11 cellular contexts compared by ENCODE assay signal in genomic region chr18:61975526-61976326, GRCh38.
DNase-seq lines count a peak whose midpoint lies in the region; ATAC-seq and TF ChIP-seq lines count a peak whose summit lies in the region.
"Had no signal": no experiment of that assay in that cellular context is flagged by ENCODE, and none has a peak within 500 bp of the region (broad histone marks: within the 10 kb centered on the region; RNA-seq: fewer than 3 reads in every experiment).

No MANE protein-coding gene starts in this region.

- intact Hi-C loops in activated naive CD4-positive, alpha-beta T cell treated with anti-CD3 and anti-CD28 coated beads for 36 hours (cut with micrococcal nuclease) = loop anchor here (1.0 to 10.0 kb wide), 6 partner anchors 23 to 739 kb away; partner anchors contain the start of gene PHLPP1
- intact Hi-C loops in natural killer cell (cut with micrococcal nuclease) = no loop called here
- intact Hi-C loops in transverse colon (cut with DNase I; ENCODE audit: low total_unique reads) = no loop called here

- 80% methylated on average over 8 to 9 of the region's 9 CpGs for WGBS in transverse colon (ENCODE audit: low coverage in 1 of 2), 2 donors

- CTCF ChIA-PET in activated naive CD4-positive, alpha-beta T cell treated with anti-CD3 and anti-CD28 coated beads for 36 hours (lab: Charles Lee) = no interaction called here

- peaks cover 23% of the 10 kb centered on the region for H3K4me1 Mint-ChIP-seq in activated naive CD4-positive, alpha-beta T cell treated with anti-CD3 and anti-CD28 coated beads for 36 hours (ENCODE audit: low read depth)
- peaks cover 17% of the 10 kb centered on the region for H3K4me1 Mint-ChIP-seq in T-helper 1 cell treated with Interleukin-12 subunit alpha and Interleukin-12 subunit beta and Interleukin-4 antibody, amounts not matched to agents 30 μg/mL and 1 μg/mL, for 36 hours (ENCODE audit: low read depth)
- peaks cover 12 to 34% of the 10 kb centered on the region in 2 donors for H3K4me1 Mint-ChIP-seq in natural killer cell

- peak; percentile 60 for DNase-seq in activated naive CD4-positive, alpha-beta T cell treated with anti-CD3 and anti-CD28 coated beads for 36 hours
- DNase-seq in activated naive CD4-positive, alpha-beta T cell treated with anti-CD3 and anti-CD28 coated beads, Interleukin-2, amount 50 U/mL, for 16 hours = no peak
- no peak for DNase-seq in natural killer cell
- no peak for DNase-seq in transverse colon
- no peak for DNase-seq in caudate nucleus (lab: John Stamatoyannopoulos, UW)
- DNase-seq: NCI-H446, nephron progenitor cell, testis had no signal

- no peaks in the 10 kb centered on the region for H3K27me3 ChIP-seq in transverse colon
- H3K27me3 ChIP-seq: testis had no signal

- H3K9me3 Mint-ChIP-seq in activated naive CD4-positive, alpha-beta T cell treated with anti-CD3 and anti-CD28 coated beads for 36 hours = no peaks in the 10 kb centered on the region
- no peaks in the 10 kb centered on the region for H3K9me3 Mint-ChIP-seq in T-helper 1 cell treated with Interleukin-12 subunit alpha and Interleukin-12 subunit beta and Interleukin-4 antibody, amounts not matched to agents 30 μg/mL and 1 μg/mL, for 36 hours
- no peaks in the 10 kb centered on the region for H3K9me3 Mint-ChIP-seq in natural killer cell
- H3K9me3 Mint-ChIP-seq: nephron progenitor cell had no signal

- TF ChIP-seq EP300 in transverse colon (IDR thresholded peaks at IDR 0.05; ENCODE audit: low read depth) = no peak

- TF ChIP-seq CTCF in natural killer cell (IDR thresholded peaks at IDR 0.05) = no peak
- no peak for TF ChIP-seq CTCF in transverse colon (IDR thresholded peaks at IDR 0.05)

- H3K36me3 ChIP-seq in transverse colon = no peaks in the 10 kb centered on the region

- peak overlapping the region; percentile 52 for H3K27ac Mint-ChIP-seq in activated naive CD4-positive, alpha-beta T cell treated with anti-CD3 and anti-CD28 coated beads for 36 hours
- peak overlapping the region; percentile 52 for H3K27ac Mint-ChIP-seq in T-helper 1 cell treated with Interleukin-12 subunit alpha and Interleukin-12 subunit beta and Interleukin-4 antibody, amounts not matched to agents 30 μg/mL and 1 μg/mL, for 36 hours
- peak overlapping the region; percentile 63 to 80 for H3K27ac Mint-ChIP-seq in natural killer cell
- H3K27ac Mint-ChIP-seq: nephron progenitor cell had no signal

- ATAC-seq in HG02678 (IDR thresholded peaks at IDR 0.05; ENCODE audit: unreplicated experiment) (peak; percentile 54), natural killer cell (peak; percentile 69 to 82 (median 77)), GM21737 (IDR thresholded peaks at IDR 0.05; ENCODE audit: unreplicated experiment) (no peak)

- H3K4me1 ChIP-seq in transverse colon = no peaks in the 10 kb centered on the region
- H3K4me1 ChIP-seq: testis had no signal

- H3K36me3 Mint-ChIP-seq in activated naive CD4-positive, alpha-beta T cell treated with anti-CD3 and anti-CD28 coated beads for 36 hours (ENCODE audit: low read depth) = no peaks in the 10 kb centered on the region
- no peaks in the 10 kb centered on the region for H3K36me3 Mint-ChIP-seq in T-helper 1 cell treated with Interleukin-12 subunit alpha and Interleukin-12 subunit beta and Interleukin-4 antibody, amounts not matched to agents 30 μg/mL and 1 μg/mL, for 36 hours (ENCODE audit: low read depth)
- H3K36me3 Mint-ChIP-seq in natural killer cell = no peaks in the 10 kb centered on the region

- TF ChIP-seq POLR2A in transverse colon (IDR thresholded peaks at IDR 0.05) = no peak

- H3K9me3 ChIP-seq in transverse colon = no peaks in the 10 kb centered on the region
- H3K9me3 ChIP-seq: testis had no signal

- no peak overlapping the region for H3K4me3 ChIP-seq in transverse colon
- H3K4me3 ChIP-seq: testis had no signal

- in situ Hi-C loops in transverse colon (cut with MboI; ENCODE audit: low pct_ligation_motif_present in 1 of 4, low pct_unique_long_range_greater_than_20kb in 1 of 4, low sequenced_read_pairs in 3 of 4) = no loop called here

- H3K27ac ChIP-seq in transverse colon = no peak overlapping the region
- H3K27ac ChIP-seq in caudate nucleus (ENCODE audit: low read depth, low read length) = no peak overlapping the region
- H3K27ac ChIP-seq: testis had no signal

- H3K4me3 Mint-ChIP-seq in activated naive CD4-positive, alpha-beta T cell treated with anti-CD3 and anti-CD28 coated beads for 36 hours = no peak overlapping the region
- no peak overlapping the region for H3K4me3 Mint-ChIP-seq in T-helper 1 cell treated with Interleukin-12 subunit alpha and Interleukin-12 subunit beta and Interleukin-4 antibody, amounts not matched to agents 30 μg/mL and 1 μg/mL, for 36 hours
- no peak overlapping the region for H3K4me3 Mint-ChIP-seq in natural killer cell
- H3K4me3 Mint-ChIP-seq: nephron progenitor cell had no signal

- no peaks in the 10 kb centered on the region for H3K27me3 Mint-ChIP-seq in activated naive CD4-positive, alpha-beta T cell treated with anti-CD3 and anti-CD28 coated beads for 36 hours (ENCODE audit: low read depth)
- H3K27me3 Mint-ChIP-seq in T-helper 1 cell treated with Interleukin-12 subunit alpha and Interleukin-12 subunit beta and Interleukin-4 antibody, amounts not matched to agents 30 μg/mL and 1 μg/mL, for 36 hours (ENCODE audit: low read depth) = peaks cover 4% of the 10 kb centered on the region
- H3K27me3 Mint-ChIP-seq in natural killer cell (ENCODE audit: low read depth in 2 of 2) = no peaks in the 10 kb centered on the region
